Comparison of ENCODE assay signal across 9 cellular contexts in the genomic region with DNA sequence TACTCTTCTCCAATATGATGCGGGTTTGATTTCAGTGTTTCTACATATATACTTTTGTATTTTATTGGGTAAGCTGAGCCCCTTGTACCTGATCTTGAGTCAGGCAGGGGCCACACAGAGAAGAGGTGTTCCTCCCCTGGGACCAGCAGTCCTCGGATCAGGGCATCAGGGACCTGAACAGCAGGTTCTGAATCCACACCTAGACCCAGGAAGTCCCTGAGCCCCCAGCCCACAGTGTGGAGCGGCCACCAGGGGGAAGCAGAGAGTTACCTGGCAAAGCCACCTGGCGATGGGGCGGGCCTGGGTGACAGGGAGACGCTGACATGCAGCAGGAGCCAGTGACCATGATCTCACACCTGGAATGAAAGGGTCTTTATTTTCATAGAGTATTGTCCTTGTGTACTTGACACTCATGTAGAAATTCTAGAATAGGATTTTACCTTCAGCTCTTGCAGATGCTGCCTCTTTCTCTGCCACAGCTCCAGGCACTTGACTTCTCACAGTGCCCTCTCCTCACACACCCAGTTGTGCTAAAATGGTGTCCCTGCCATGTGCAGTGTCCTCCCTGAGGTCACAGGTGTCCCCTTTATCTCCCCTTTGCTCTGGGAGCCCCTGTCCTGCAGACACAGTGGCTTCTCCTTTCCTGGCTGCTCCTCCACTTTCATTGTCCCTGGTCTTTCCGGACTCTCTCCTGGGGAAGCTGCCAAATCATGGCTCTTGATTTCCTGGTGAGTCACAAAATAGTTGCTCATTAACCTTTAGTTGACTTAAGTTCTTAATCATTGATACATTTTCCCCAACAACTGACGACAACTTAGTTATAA. TPM values are rescaled to one million over a fixed set of nuclear protein-coding genes. Genes with fewer than 3 reads are reported as not detected.
DNase-seq lines count a peak whose midpoint lies in the region; ATAC-seq and TF ChIP-seq lines count a peak whose summit lies in the region.
"Had no signal": no experiment of that assay in that cellular context is flagged by ENCODE, and none has a peak within 500 bp of the region (broad histone marks: within the 10 kb centered on the region; RNA-seq: fewer than 3 reads in every experiment).

No MANE protein-coding gene starts in this region.

- H3K4me1 Mint-ChIP-seq in central memory CD8-positive, alpha-beta T cell, result no peaks in the 10 kb centered on the region
- peaks cover 0 to 6% (median 0%) of the 10 kb centered on the region in 7 donors for H3K4me1 Mint-ChIP-seq in naive thymus-derived CD4-positive, alpha-beta T cell

- no peaks in the 10 kb centered on the region for H3K9me3 Mint-ChIP-seq in central memory CD8-positive, alpha-beta T cell
- H3K9me3 Mint-ChIP-seq in naive thymus-derived CD4-positive, alpha-beta T cell, result no peaks in the 10 kb centered on the region

- H3K9me3 ChIP-seq in MG63, result no peaks in the 10 kb centered on the region
- no peaks in the 10 kb centered on the region for H3K9me3 ChIP-seq in naive thymus-derived CD4-positive, alpha-beta T cell (ENCODE audit: control insufficient read depth in 2 of 3, low read length in 3 of 3)
- no peaks in the 10 kb centered on the region for H3K9me3 ChIP-seq in thyroid gland

- no peak for ATAC-seq in central memory CD8-positive, alpha-beta T cell (replicated peaks; ENCODE audit: extremely low read depth, poor library complexity, severe bottlenecking)
- peak; percentile 74 for ATAC-seq in naive thymus-derived CD4-positive, alpha-beta T cell
- no peak for ATAC-seq in HG03135 (IDR thresholded peaks at IDR 0.05; ENCODE audit: unreplicated experiment)

- no peak for TF ChIP-seq POLR2A in thyroid gland (IDR thresholded peaks at IDR 0.05)

- H3K27me3 ChIP-seq in MG63 (no peaks in the 10 kb centered on the region), thyroid gland (no peaks in the 10 kb centered on the region)
- no peaks in the 10 kb centered on the region for H3K27me3 ChIP-seq in naive thymus-derived CD4-positive, alpha-beta T cell (ENCODE audit: control insufficient read depth in 2 of 2, insufficient read depth in 2 of 2, low read length in 2 of 2)

- POLR2A ChIA-PET in naive thymus-derived CD4-positive, alpha-beta T cell (lab: Charles Lee), result no interaction called here

- no peaks in the 10 kb centered on the region for H3K4me1 ChIP-seq in naive thymus-derived CD4-positive, alpha-beta T cell (ENCODE audit: control insufficient read depth in 2 of 2, insufficient read depth in 2 of 2, low read length in 2 of 2)
- peaks cover 0 to 4% of the 10 kb centered on the region in 2 donors for H3K4me1 ChIP-seq in thyroid gland

- no peak overlapping the region for H3K27ac Mint-ChIP-seq in central memory CD8-positive, alpha-beta T cell (ENCODE audit: low read depth)
- peak overlapping the region in 1 of 9 donors; percentile 12 for H3K27ac Mint-ChIP-seq in naive thymus-derived CD4-positive, alpha-beta T cell

- H3K27me3 Mint-ChIP-seq in central memory CD8-positive, alpha-beta T cell, result no peaks in the 10 kb centered on the region
- H3K27me3 Mint-ChIP-seq in naive thymus-derived CD4-positive, alpha-beta T cell, result no peaks in the 10 kb centered on the region

- no peak overlapping the region for H3K4me3 Mint-ChIP-seq in central memory CD8-positive, alpha-beta T cell
- H3K4me3 Mint-ChIP-seq in naive thymus-derived CD4-positive, alpha-beta T cell, result no peak overlapping the region

- WGBS in thyroid gland, 2 donors, result 36 to 51% methylated on average over 8 of the region's 8 CpGs

- intact Hi-C loops in naive thymus-derived CD4-positive, alpha-beta T cell (cut with micrococcal nuclease), result no loop called here
- intact Hi-C loops in thyroid gland (cut with DNase I), result no loop called here

- CTCF ChIA-PET in naive thymus-derived CD4-positive, alpha-beta T cell (lab: Charles Lee), result interaction anchor here (1.8 kb wide), 1 partner anchor 191 kb away, joined by 5 read pairs; no protein-coding TSS in a partner anchor

- peak in 5 of 6 experiments; percentile 33 to 89 (median 51) for TF ChIP-seq CTCF in thyroid gland (IDR thresholded peaks at IDR 0.05)

- peak; percentile 84 for DNase-seq in DMS53 (lab: John Stamatoyannopoulos, UW)
- DNase-seq in MG63, result peak; percentile 58
- DNase-seq in activated CD4-positive, CD25-positive, alpha-beta regulatory T cell (lab: John Stamatoyannopoulos, UW), result peak; percentile 26 to 52 (median 38)
- DNase-seq in central memory CD8-positive, alpha-beta T cell (ENCODE audit: low spot score in 2 of 2), result peak; percentile 53 to 55
- DNase-seq in naive thymus-derived CD4-positive, alpha-beta T cell, result peak; percentile 23 to 73 (median 57)
- peak; percentile 44 to 80 for DNase-seq in thyroid gland
- DNase-seq in cerebellar nuclear complex (lab: John Stamatoyannopoulos, UW), result no peak

- H3K4me3 ChIP-seq in MG63, result no peak overlapping the region
- H3K4me3 ChIP-seq in naive thymus-derived CD4-positive, alpha-beta T cell (ENCODE audit: low read length), result no peak overlapping the region
- H3K4me3 ChIP-seq in thyroid gland (replicated peaks in 1 of 3), result no peak overlapping the region

- no peaks in the 10 kb centered on the region for H3K36me3 ChIP-seq in MG63
- no peaks in the 10 kb centered on the region for H3K36me3 ChIP-seq in naive thymus-derived CD4-positive, alpha-beta T cell (ENCODE audit: control insufficient read depth in 2 of 3, insufficient read depth in 3 of 3, low read length in 3 of 3)
- no peaks in the 10 kb centered on the region for H3K36me3 ChIP-seq in thyroid gland

- H3K36me3 Mint-ChIP-seq in central memory CD8-positive, alpha-beta T cell (ENCODE audit: insufficient read depth), result no peaks in the 10 kb centered on the region
- no peaks in the 10 kb centered on the region for H3K36me3 Mint-ChIP-seq in naive thymus-derived CD4-positive, alpha-beta T cell

- H3K27ac ChIP-seq in naive thymus-derived CD4-positive, alpha-beta T cell (ENCODE audit: low read depth, low read length), result no peak overlapping the region
- H3K27ac ChIP-seq in thyroid gland, result no peak overlapping the region

RNA-seq across cellular contexts. Expression of gene GGTLC2, which starts 48.5 kb away (rescaled TPM):
- not detected in 2 replicates for total RNA-seq in MG63 (2014; rRNA removed; shearing (Covaris generic); ENCODE audit: low replicate concordance)
- total RNA-seq in naive thymus-derived CD4-positive, alpha-beta T cell, result not detected
- polyA plus RNA-seq in naive thymus-derived CD4-positive, alpha-beta T cell, result not detected
- total RNA-seq in thyroid gland, result 1 to 10 TPM in 1 of 4 donors, under 1 TPM in 1, not detected in 2; 0.45 to 2.6 TPM
- total RNA-seq: T-helper 1 cell treated with Interleukin-12 subunit alpha and Interleukin-12 subunit beta and Interleukin-4 antibody, amounts not matched to agents 30 ng/mL and 1 ng/mL, for 36 hours had no signal

Comparison
In these comparisons a context has a peak if more than half of its experiments do, and no peak if none do; other contexts are left out.
1. DNase-seq: peak in DMS53 (single experiment), MG63 (single experiment), activated CD4-positive, CD25-positive, alpha-beta regulatory T cell (4 of 4), central memory CD8-positive, alpha-beta T cell (2 of 2), naive thymus-derived CD4-positive, alpha-beta T cell (9 of 9) and thyroid gland (2 of 2); none in cerebellar nuclear complex (0 of 2).